Comparison of ENCODE assay signal across 25 cellular contexts in genomic region chr12:81591256-81591655, GRCh38.
A peak's percentile ranks its signal among the peaks of the same experiment; 100 is the strongest.
DNase-seq lines count a peak whose midpoint lies in the region; ATAC-seq, FAIRE-seq and TF ChIP-seq lines count a peak whose summit lies in the region.
"Had no signal": no experiment of that assay in that cellular context is flagged by ENCODE, and none has a peak within 500 bp of the region (broad histone marks: within the 10 kb centered on the region; RNA-seq: fewer than 3 reads in every experiment).

No MANE protein-coding gene starts in this region.

- H3K4me1 Mint-ChIP-seq in activated CD4-positive, alpha-beta T cell treated with anti-CD3 and anti-CD28 coated beads, Interleukin-2, amount 10 ng/mL, durations not matched to agents 24 days and 14 days, result no peaks in the 10 kb centered on the region
- H3K4me1 Mint-ChIP-seq: CD4-positive, CD25-positive, alpha-beta regulatory T cell had no signal

- no peak for FAIRE-seq in kidney (lab: Jason Lieb, UNC)
- FAIRE-seq: A549, GM12878, GM19239, H1 had no signal

- no peaks in the 10 kb centered on the region for H3K9me3 Mint-ChIP-seq in activated CD4-positive, alpha-beta T cell treated with anti-CD3 and anti-CD28 coated beads, Interleukin-2, amount 10 ng/mL, durations not matched to agents 24 days and 14 days

- no peak overlapping the region for H3K4me3 ChIP-seq in NT2/D1 (ENCODE audit: insufficient read length, low read depth)
- no peak overlapping the region for H3K4me3 ChIP-seq in kidney (ENCODE audit: low read length in 2 of 2)
- no peak overlapping the region for H3K4me3 ChIP-seq in upper lobe of right lung
- H3K4me3 ChIP-seq: A549, GM12878, GM23248 had no signal

- H3K36me3 Mint-ChIP-seq in activated CD4-positive, alpha-beta T cell treated with anti-CD3 and anti-CD28 coated beads, Interleukin-2, amount 10 ng/mL, durations not matched to agents 24 days and 14 days (ENCODE audit: low read depth), result no peaks in the 10 kb centered on the region
- H3K36me3 Mint-ChIP-seq: CD4-positive, CD25-positive, alpha-beta regulatory T cell; CD8-positive, alpha-beta T cell had no signal

- no peak overlapping the region for H3K9ac ChIP-seq in NT2/D1 (ENCODE audit: insufficient read length, low read depth)
- H3K9ac ChIP-seq in kidney (ENCODE audit: low read length in 2 of 2), result no peak overlapping the region
- H3K9ac ChIP-seq: GM23248 had no signal

- no peak overlapping the region for H3K4me3 Mint-ChIP-seq in activated CD4-positive, alpha-beta T cell treated with anti-CD3 and anti-CD28 coated beads, Interleukin-2, amount 10 ng/mL, durations not matched to agents 24 days and 14 days
- H3K4me3 Mint-ChIP-seq: CD4-positive, CD25-positive, alpha-beta regulatory T cell; CD8-positive, alpha-beta T cell had no signal

- intact Hi-C loops in kidney (cut with DNase I), result no loop called here
- intact Hi-C loops in upper lobe of right lung (cut with DNase I), result no loop called here
- intact Hi-C loops in activated CD4-positive, alpha-beta T cell treated with anti-CD3 and anti-CD28 coated beads, Interleukin-2, amount 10 ng/mL, durations not matched to agents 24 days and 14 days (cut with micrococcal nuclease), result no loop called here

- peak; percentile 3 for DNase-seq in NT2/D1 (ENCODE audit: low read depth, low spot score)
- peak; percentile 18 for DNase-seq in kidney
- peak; percentile 27 for DNase-seq in upper lobe of right lung
- DNase-seq in NCI-H2081 treated with DMSO at 0.1 percent for 48 hours (lab: John Stamatoyannopoulos, UW), result no peak
- DNase-seq in activated CD4-positive, alpha-beta T cell treated with anti-CD3 and anti-CD28 coated beads, Interleukin-2, amount 10 ng/mL, durations not matched to agents 24 days and 14 days, result no peak
- no peak for DNase-seq in NCI-H82 treated with DMSO at 0.1 percent for 48 hours (lab: John Stamatoyannopoulos, UW; ENCODE audit: unreplicated experiment)
- DNase-seq: 8988T; ACHN; AML-193; C1 segment of cervical spinal cord; Caco-2; CD4-positive, CD25-positive, alpha-beta regulatory T cell; CD8-positive, alpha-beta T cell; DMS 273 treated with DMSO at 0.1 percent for 48 hours; DMS79; EL; GDM1; GM23248; H7 had no signal

- H3K27ac ChIP-seq in C4-2B, result peak overlapping the region; percentile 51
- H3K27ac ChIP-seq in kidney (ENCODE audit: low read depth in 2 of 2, low read length in 2 of 2), result no peak overlapping the region
- H3K27ac ChIP-seq in upper lobe of right lung, result no peak overlapping the region
- H3K27ac ChIP-seq: A549, GM23248 had no signal

- ATAC-seq in upper lobe of right lung, result no peak
- ATAC-seq: A549; CD8-positive, alpha-beta T cell; GM12878; HCT116 had no signal

- H3K36me3 ChIP-seq in NT2/D1 (ENCODE audit: insufficient read depth, insufficient read length, low read length), result no peaks in the 10 kb centered on the region
- no peaks in the 10 kb centered on the region for H3K36me3 ChIP-seq in kidney (ENCODE audit: control insufficient read depth in 1 of 2, insufficient read depth in 2 of 2, low read length in 2 of 2)
- H3K36me3 ChIP-seq in upper lobe of right lung, result no peaks in the 10 kb centered on the region

- H3K4me1 ChIP-seq in NT2/D1 (ENCODE audit: insufficient read depth, insufficient read length), result no peaks in the 10 kb centered on the region
- no peaks in the 10 kb centered on the region for H3K4me1 ChIP-seq in kidney (ENCODE audit: control insufficient read depth in 1 of 2, insufficient read depth in 1 of 2, low read depth in 1 of 2, low read length in 2 of 2)
- H3K4me1 ChIP-seq in upper lobe of right lung, result no peaks in the 10 kb centered on the region
- H3K4me1 ChIP-seq: A549, Caco-2 had no signal

- no peaks in the 10 kb centered on the region for H3K27me3 Mint-ChIP-seq in activated CD4-positive, alpha-beta T cell treated with anti-CD3 and anti-CD28 coated beads, Interleukin-2, amount 10 ng/mL, durations not matched to agents 24 days and 14 days
- H3K27me3 Mint-ChIP-seq: CD4-positive, CD25-positive, alpha-beta regulatory T cell had no signal

- H3K27me3 ChIP-seq in NT2/D1 (ENCODE audit: insufficient read depth, insufficient read length) (no peaks in the 10 kb centered on the region), upper lobe of right lung (no peaks in the 10 kb centered on the region)

- no peak for TF ChIP-seq CTCF in C4-2B (conservative IDR thresholded peaks at IDR 0.05)
- TF ChIP-seq CTCF in kidney (IDR thresholded peaks at IDR 0.05; ENCODE audit: borderline replicate concordance, extremely low read depth, insufficient read depth), result no peak
- TF ChIP-seq CTCF in upper lobe of right lung (IDR thresholded peaks at IDR 0.05), result no peak

- no peak overlapping the region for H3K27ac Mint-ChIP-seq in activated CD4-positive, alpha-beta T cell treated with anti-CD3 and anti-CD28 coated beads, Interleukin-2, amount 10 ng/mL, durations not matched to agents 24 days and 14 days
- H3K27ac Mint-ChIP-seq: CD4-positive, CD25-positive, alpha-beta regulatory T cell; CD8-positive, alpha-beta T cell had no signal

- H3K9me3 ChIP-seq in NT2/D1 (ENCODE audit: insufficient read depth, low read length), result peaks cover 15% of the 10 kb centered on the region; the same call in 1 of the 2 replicates
- H3K9me3 ChIP-seq in kidney (ENCODE audit: control insufficient read depth in 1 of 2, low read length in 2 of 2), result no peaks in the 10 kb centered on the region
- no peaks in the 10 kb centered on the region for H3K9me3 ChIP-seq in upper lobe of right lung

Comparison
In these comparisons a context has a peak if more than half of its experiments do, and no peak if none do; other contexts are left out.
1. DNase-seq: peak in NT2/D1 (single experiment), kidney (single experiment) and upper lobe of right lung (single experiment); none in NCI-H2081 treated with DMSO at 0.1 percent for 48 hours (single experiment), activated CD4-positive, alpha-beta T cell treated with anti-CD3 and anti-CD28 coated beads, Interleukin-2, amount 10 ng/mL, durations not matched to agents 24 days and 14 days (single experiment) and NCI-H82 treated with DMSO at 0.1 percent for 48 hours (single experiment).